In the genomic region with DNA sequence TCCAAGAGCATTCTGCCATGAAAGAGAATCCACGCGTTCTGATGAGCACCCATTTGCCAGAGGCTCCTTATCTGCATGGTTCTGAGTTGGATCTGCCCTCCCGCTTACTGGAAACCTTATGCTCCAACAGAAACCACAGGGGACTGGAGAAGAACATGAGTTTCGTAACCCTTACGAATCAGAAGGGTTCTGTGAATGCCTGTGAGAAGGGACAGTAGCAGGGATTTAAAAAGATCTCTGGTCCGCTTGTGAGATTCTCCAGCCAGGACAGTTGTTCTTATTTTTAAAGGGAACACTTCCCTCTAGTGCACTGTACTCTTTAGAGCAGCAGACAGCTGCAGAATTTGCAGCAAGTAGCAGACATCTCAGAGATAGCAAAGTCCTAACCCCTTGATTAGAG, we compare ENCODE assay signal across 14 cellular contexts. TPM values are rescaled to one million over a fixed set of nuclear protein-coding genes. Genes with fewer than 3 reads are reported as not detected.
A peak's percentile ranks its signal among the peaks of the same experiment; 100 is the strongest.
DNase-seq lines count a peak whose midpoint lies in the region; ATAC-seq and TF ChIP-seq lines count a peak whose summit lies in the region.
"Had no signal": no experiment of that assay in that cellular context is flagged by ENCODE, and none has a peak within 500 bp of the region (broad histone marks: within the 10 kb centered on the region; RNA-seq: fewer than 3 reads in every experiment).

No MANE protein-coding gene starts in this region.

- no peak for TF ChIP-seq EP300 in gastroesophageal sphincter (IDR thresholded peaks at IDR 0.05)

- peak; percentile 80 for ATAC-seq in gastroesophageal sphincter
- ATAC-seq: left lobe of liver had no signal

- TF ChIP-seq CTCF in gastroesophageal sphincter (IDR thresholded peaks at IDR 0.05): no peak
- TF ChIP-seq CTCF in Peyer's patch (IDR thresholded peaks at IDR 0.05): no peak

- no peaks in the 10 kb centered on the region for H3K27me3 ChIP-seq in adipocyte (replicated peaks; ENCODE audit: control insufficient read depth, insufficient read depth, low read length)
- no peaks in the 10 kb centered on the region for H3K27me3 ChIP-seq in gastroesophageal sphincter
- H3K27me3 ChIP-seq in rectal smooth muscle tissue (ENCODE audit: control insufficient read depth, insufficient read depth, low read length): no peaks in the 10 kb centered on the region
- no peaks in the 10 kb centered on the region for H3K27me3 ChIP-seq in Peyer's patch

- H3K9me3 ChIP-seq in adipocyte (ENCODE audit: control insufficient read depth, low read length): no peaks in the 10 kb centered on the region
- H3K9me3 ChIP-seq in gastroesophageal sphincter: no peaks in the 10 kb centered on the region
- no peaks in the 10 kb centered on the region for H3K9me3 ChIP-seq in Peyer's patch
- H3K9me3 ChIP-seq: thoracic aorta had no signal

- DNase-seq in AG20443 (ENCODE audit: low spot score): peak; percentile 24
- peak; percentile 59 for DNase-seq in adipocyte (ENCODE audit: low read depth)
- no peak for DNase-seq in NOMO-1 (lab: John Stamatoyannopoulos, UW; ENCODE audit: unreplicated experiment in 2 of 2)
- no peak for DNase-seq in Peyer's patch
- no peak for DNase-seq in T-helper 1 cell
- no peak for DNase-seq in DMS153 (lab: John Stamatoyannopoulos, UW)
- DNase-seq: activated CD4-positive, alpha-beta T cell treated with anti-CD3 and anti-CD28 coated beads for 1 hour; MM.1S; stimulated activated CD4-positive, alpha-beta T cell treated with anti-CD3 and anti-CD28 coated beads, Interleukin-12 subunit alpha, Interleukin-12 subunit beta, amount 100 ng/mL, for 4 hours; SW 1271 had no signal

- peak overlapping the region in 2 of 4 donors; percentile 45 to 56 for H3K27ac ChIP-seq in gastroesophageal sphincter
- H3K27ac ChIP-seq in rectal smooth muscle tissue (ENCODE audit: low read depth, low read length): peak overlapping the region; percentile 10
- no peak overlapping the region for H3K27ac ChIP-seq in Peyer's patch
- H3K27ac ChIP-seq: thoracic aorta had no signal

- H3K36me3 ChIP-seq in adipocyte (ENCODE audit: control insufficient read depth, insufficient read depth, low read length, severe bottlenecking) (peaks cover 75% of the 10 kb centered on the region), gastroesophageal sphincter (peaks cover 0 to 61% of the 10 kb centered on the region in 2 donors), rectal smooth muscle tissue (ENCODE audit: control insufficient read depth, insufficient read depth, low read length) (no peaks in the 10 kb centered on the region), Peyer's patch (peaks cover 0 to 31% (median 0%) of the 10 kb centered on the region in 3 donors)

- H3K4me1 ChIP-seq in adipocyte (ENCODE audit: control insufficient read depth, insufficient read depth, low read length) (peaks cover 62% of the 10 kb centered on the region), gastroesophageal sphincter (peaks cover 0 to 24% (median 4%) of the 10 kb centered on the region in 3 donors), rectal smooth muscle tissue (ENCODE audit: control insufficient read depth, insufficient read depth, low read length) (no peaks in the 10 kb centered on the region), Peyer's patch (no peaks in the 10 kb centered on the region)

- peak overlapping the region; percentile 51 for H3K4me3 ChIP-seq in adipocyte (ENCODE audit: low read length)
- H3K4me3 ChIP-seq in gastroesophageal sphincter: no peak overlapping the region
- H3K4me3 ChIP-seq in rectal smooth muscle tissue (ENCODE audit: low read length): no peak overlapping the region
- H3K4me3 ChIP-seq in Peyer's patch: no peak overlapping the region
- H3K4me3 ChIP-seq: thoracic aorta had no signal

- H3K9ac ChIP-seq in adipocyte (ENCODE audit: low read length) (peak overlapping the region; percentile 80), rectal smooth muscle tissue (ENCODE audit: low read length) (no peak overlapping the region)

- no peak for TF ChIP-seq POLR2A in gastroesophageal sphincter (IDR thresholded peaks at IDR 0.05)
- no peak for TF ChIP-seq POLR2A in Peyer's patch (IDR thresholded peaks at IDR 0.05)

- WGBS in gastroesophageal sphincter (ENCODE audit: low coverage in 1 of 2), 2 donors: 60% methylated on average over 6 of the region's 6 CpGs; no CpG with 5 or more reads in 1 of the 2 donors

RNA-seq across cellular contexts. Expression of a gene that starts 22.5 kb away (rescaled TPM):
- 1 to 10 TPM in 2 of 4 donors, under 1 TPM in 1, not detected in 1; 0.54 to 8.0 (median 1.1) TPM for total RNA-seq in gastroesophageal sphincter
- total RNA-seq in Peyer's patch: 10 to 100 TPM in 1 of 4 donors, 1 to 10 TPM in 3; 3.3 to 30.5 (median 7.1) TPM

Comparison
In these comparisons a context has a peak if more than half of its experiments do, and no peak if none do; other contexts are left out.
1. DNase-seq: peak in AG20443 (single experiment) and adipocyte (single experiment); none in NOMO-1 (0 of 2), Peyer's patch (0 of 3), T-helper 1 cell (0 of 5) and DMS153 (single experiment).